In genomic region chr14:56491299-56492285, GRCh38 we compare ENCODE assay signal across 8 cellular contexts.
A peak's percentile ranks its signal among the peaks of the same experiment; 100 is the strongest.
DNase-seq lines count a peak whose midpoint lies in the region; ATAC-seq, FAIRE-seq and TF ChIP-seq lines count a peak whose summit lies in the region.

No MANE protein-coding gene starts in this region.

- H3K27me3 ChIP-seq in Peyer's patch, result no peaks in the 10 kb centered on the region
- no peaks in the 10 kb centered on the region for H3K27me3 ChIP-seq in GM12878 (replicated peaks in 1 of 2; ENCODE audit: control insufficient read depth in 2 of 2, insufficient read depth in 2 of 2, low read length in 1 of 2)

- intact Hi-C loops in GM12878 (cut with micrococcal nuclease; ENCODE audit: unreplicated experiment), result loop anchor here (1.0 to 5.0 kb wide), 4 partner anchors 381 to 826 kb away; no protein-coding TSS in a partner anchor

- RAD21 ChIA-PET in GM12878 (lab: Charles Lee; ENCODE audit: unreplicated experiment), result interaction anchor here (0.6 to 2.4 kb wide), 6 partner anchors 9 to 1064 kb away, joined by 3 to 10 read pairs (median 3); no protein-coding TSS in a partner anchor

- TF ChIP-seq CTCF in D721Med (IDR thresholded peaks at IDR 0.05; ENCODE audit: insufficient read depth, missing control alignments) (peak; percentile 92), Peyer's patch (IDR thresholded peaks at IDR 0.05) (peak; percentile 13 to 64 (median 55)), GM12878 (IDR thresholded peaks at IDR 0.05 in 2 of 3, conservative IDR thresholded peaks at IDR 0.05 in 1 of 3; ENCODE audit: control insufficient read depth in 2 of 3, extremely low read depth in 1 of 3, insufficient read depth in 1 of 3, low read depth in 3 of 3, low read length in 3 of 3) (peak; percentile 57 to 71 (median 65))

- H3K4me1 ChIP-seq in Peyer's patch (peaks cover 0 to 2% (median 0%) of the 10 kb centered on the region in 4 donors), GM12878 (ENCODE audit: control insufficient read depth, insufficient read depth, low read length) (no peaks in the 10 kb centered on the region)

- no TSS peak for BruUV-seq in GM12878 (replicated peaks; lab: Mats Ljungman, UMichigan)

- DNase-seq in D721Med (ENCODE audit: insufficient read length, low spot score) (no peak), LHCN-M2 (ENCODE audit: low read depth) (peak; percentile 72), Peyer's patch (peak in 2 of 3 donors; percentile 21 to 56), GM12878 (ENCODE audit: low read depth, low spot score) (peak; percentile 11), inferior parietal cortex (ENCODE audit: extremely low spot score) (peak; percentile 72)
- peak; percentile 10 for DNase-seq in stimulated activated CD8-positive, alpha-beta memory T cell treated with anti-CD3 and anti-CD28 coated beads, Interleukin-15, amount 100 ng/mL, for 1 hour (ENCODE audit: low read depth)

- H3K4me3 ChIP-seq in Peyer's patch (no peak overlapping the region), GM12878 (no peak overlapping the region)

- 4% methylated on average over 10 of the region's 10 CpGs for WGBS in GM12878 (ENCODE audit: insufficient coverage, insufficient replicate concordance, low lambda C conversion rate, missing lambda C conversion rate)

- H3K9ac ChIP-seq in GM12878 (ENCODE audit: control insufficient read depth, insufficient read depth, low read length), result no peak overlapping the region

- no peaks in the 10 kb centered on the region for H4K20me1 ChIP-seq in GM12878 (ENCODE audit: control insufficient read depth, insufficient read depth)

- CTCF ChIA-PET in GM12878 (lab: Yijun Ruan, JAX), result interaction anchor here (0.6 to 4.3 kb wide), 23 partner anchors 9 to 1064 kb away, joined by 3 to 46 read pairs (median 4); no protein-coding TSS in a partner anchor

- H3K4me2 ChIP-seq in GM12878 (ENCODE audit: control insufficient read depth, insufficient read depth), result no peak overlapping the region

- POLR2A ChIA-PET in GM12878 (lab: Charles Lee), result no interaction called here

- H3K79me2 ChIP-seq in GM12878 (ENCODE audit: control insufficient read depth, insufficient read depth, low read length), result no peaks in the 10 kb centered on the region

- in situ Hi-C loops in GM12878 (cut with MboI), result loop anchor here (5.0 to 10.0 kb wide), 3 partner anchors 573 to 826 kb away; no protein-coding TSS in a partner anchor

- no peak for TF ChIP-seq EP300 in GM12878 (IDR thresholded peaks at IDR 0.05; ENCODE audit: borderline replicate concordance in 1 of 2, control insufficient read depth in 1 of 2, low read depth in 2 of 2, low read length in 2 of 2)

- H2AFZ ChIP-seq in GM12878 (ENCODE audit: control insufficient read depth, low read depth, low read length), result no peak overlapping the region

- TF ChIP-seq POLR2A in Peyer's patch (IDR thresholded peaks at IDR 0.05) (no peak), GM12878 (IDR thresholded peaks at IDR 0.05; ENCODE audit: low read depth, low read length) (no peak)

- H3K9me3 ChIP-seq in Peyer's patch (no peaks in the 10 kb centered on the region), GM12878 (replicated peaks; ENCODE audit: control insufficient read depth, insufficient read depth, low read length) (no peaks in the 10 kb centered on the region)

- SMC1A ChIA-PET in GM12878 (lab: Charles Lee; ENCODE audit: uncharacterized antibody, unreplicated experiment), result interaction anchor here (0.6 to 1.8 kb wide), 8 partner anchors 11 to 826 kb away, joined by 3 to 7 read pairs (median 4); no protein-coding TSS in a partner anchor

- FAIRE-seq in D721Med (lab: Jason Lieb, UNC), result peak; percentile 96
- FAIRE-seq in GM12878 (lab: Jason Lieb, UNC), result peak; percentile 86

- H3K27ac ChIP-seq in Peyer's patch (no peak overlapping the region), GM12878 (ENCODE audit: control insufficient read depth, insufficient read depth) (no peak overlapping the region)

- peak; percentile 85 for ATAC-seq in GM21526 (IDR thresholded peaks at IDR 0.05; ENCODE audit: low FRiP score, unreplicated experiment)
- ATAC-seq in GM12878, result peak; percentile 83
- no peak for ATAC-seq in GM21447 (IDR thresholded peaks at IDR 0.05; ENCODE audit: unreplicated experiment)

- H3K36me3 ChIP-seq in Peyer's patch (no peaks in the 10 kb centered on the region), GM12878 (ENCODE audit: control insufficient read depth in 2 of 2, insufficient read depth in 2 of 2, low read length in 1 of 2) (no peaks in the 10 kb centered on the region)

- TF ChIP-seq RAD21 in GM12878 (IDR thresholded peaks at IDR 0.05; ENCODE audit: insufficient read depth, low read depth, low read length), result peak; percentile 57

TF ChIP-seq in GM12878, 131 proteins besides CTCF, POLR2A, EP300 and RAD21:
- TF ChIP-seq LARP7 (IDR thresholded peaks at IDR 0.05), result no peak
- no peak for TF ChIP-seq TARDBP (IDR thresholded peaks at IDR 0.05; ENCODE audit: borderline replicate concordance)
- 0 out of 2 replicates have a peak, but pooled peaks have one; percentile 21 for TF ChIP-seq YY1 (IDR thresholded peaks at IDR 0.05; ENCODE audit: low read depth, low read length)
- TF ChIP-seq GATAD2B (conservative IDR thresholded peaks at IDR 0.05; ENCODE audit: low read depth), result no peak
- no peak for TF ChIP-seq SP1 (IDR thresholded peaks at IDR 0.05; ENCODE audit: low read depth, low read length)
- TF ChIP-seq NRF1 (conservative IDR thresholded peaks at IDR 0.05; ENCODE audit: low read depth, low read length), result no peak
- TF ChIP-seq SMC3 (IDR thresholded peaks at IDR 0.05; ENCODE audit: borderline replicate concordance, low read length), result peak; percentile 46
